20 cellular contexts compared by ENCODE assay signal in the genomic region with DNA sequence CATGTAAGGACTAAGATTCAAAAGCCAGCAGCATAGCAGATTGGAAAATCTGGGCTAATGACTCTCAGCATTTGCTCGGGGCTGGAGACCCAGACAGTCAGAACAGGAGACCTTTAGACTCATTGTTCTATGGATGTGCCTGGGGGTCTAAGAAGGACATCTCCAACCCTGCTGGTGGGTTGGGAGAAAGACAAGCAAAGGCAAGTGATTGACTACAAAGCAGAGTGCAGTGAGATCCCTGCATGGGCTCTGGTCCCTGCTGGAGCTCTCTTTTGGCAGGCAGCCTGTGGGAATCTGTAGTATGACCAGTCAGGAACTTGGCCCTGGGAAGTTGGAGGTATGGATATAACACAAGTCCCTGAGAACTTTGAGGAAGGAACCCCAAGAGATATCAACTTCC.
DNase-seq lines count a peak whose midpoint lies in the region; ATAC-seq and TF ChIP-seq lines count a peak whose summit lies in the region.
"Had no signal": no experiment of that assay in that cellular context is flagged by ENCODE, and none has a peak within 500 bp of the region (broad histone marks: within the 10 kb centered on the region; RNA-seq: fewer than 3 reads in every experiment).

No MANE protein-coding gene starts in this region.

- H3K4me1 Mint-ChIP-seq in Caco-2 (ENCODE audit: low read depth, unreplicated experiment) = peaks cover 51% of the 10 kb centered on the region
- H3K4me1 Mint-ChIP-seq: CD4-positive, CD25-positive, alpha-beta regulatory T cell had no signal

- H3K4me3 ChIP-seq in Caco-2 (ENCODE audit: low read depth, low read length) (no peak overlapping the region), H7 (ENCODE audit: insufficient read depth, low read depth, low read length) (no peak overlapping the region)
- H3K4me3 ChIP-seq: GM23248, MG63 had no signal

- POLR2A ChIA-PET in Caco-2 (lab: Charles Lee) = no interaction called here

- no peak for ATAC-seq in HG03571 (IDR thresholded peaks at IDR 0.05; ENCODE audit: unreplicated experiment)

- H3K27me3 ChIP-seq in Caco-2 (replicated peaks; ENCODE audit: control insufficient read depth, insufficient read depth, low read length) (no peaks in the 10 kb centered on the region), H7 (ENCODE audit: control insufficient read depth, insufficient read depth, low read length) (no peaks in the 10 kb centered on the region)
- H3K27me3 ChIP-seq: BE2C, MG63 had no signal

- BruUV-seq in Caco-2 (replicated peaks; lab: Mats Ljungman, UMichigan) = no TSS peak

- no peak for TF ChIP-seq CTCF in Caco-2 (IDR thresholded peaks at IDR 0.05; ENCODE audit: insufficient read depth in 1 of 2, low read depth in 1 of 2, low read length in 1 of 2, severe bottlenecking in 1 of 2, unreplicated experiment in 1 of 2)

- H3K36me3 ChIP-seq in Caco-2 (ENCODE audit: control insufficient read depth, insufficient read depth, low read length) (no peaks in the 10 kb centered on the region; the same call in 1 of the 2 replicates), H7 (replicated peaks; ENCODE audit: control insufficient read depth, insufficient read depth, low read length) (no peaks in the 10 kb centered on the region)
- H3K36me3 ChIP-seq: BE2C, MG63 had no signal

- CTCF ChIA-PET in Caco-2 (lab: Charles Lee) = no interaction called here

- intact Hi-C loops in Caco-2 (cut with micrococcal nuclease; ENCODE audit: unreplicated experiment) = loop anchor here (5.0 kb wide), 1 partner anchor 178 kb away; no protein-coding TSS in a partner anchor

- H3K27ac Mint-ChIP-seq in Caco-2 (ENCODE audit: unreplicated experiment) = peak overlapping the region; percentile 99

- no peaks in the 10 kb centered on the region for H3K9me3 ChIP-seq in Caco-2
- H3K9me3 ChIP-seq: BE2C, MG63 had no signal

- H3K4me3 Mint-ChIP-seq in Caco-2 (ENCODE audit: unreplicated experiment) = no peak overlapping the region
- H3K4me3 Mint-ChIP-seq: CD4-positive, CD25-positive, alpha-beta regulatory T cell had no signal

- DNase-seq in Caco-2 (no peak), H7 (peak; percentile 21), UCSD-AML1 (lab: John Stamatoyannopoulos, UW; ENCODE audit: unreplicated experiment) (peak; percentile 37), iPS-NIHi7 (ENCODE audit: extremely low spot score) (peak; percentile 30), foreskin melanocyte (no peak), NCI-H2171 (lab: John Stamatoyannopoulos, UW) (no peak)
- no peak for DNase-seq in activated naive CD4-positive, alpha-beta T cell (lab: John Stamatoyannopoulos, UW)
- DNase-seq: BE2C; CD4-positive, CD25-positive, alpha-beta regulatory T cell; COR-L47; GDM1; GM23248; MG63; NCI-H1092; NCI-H146; NCI-H2081; NCI-H82; SHP77 treated with DMSO at 0.1 percent for 48 hours; SK-N-SH had no signal

- peaks cover 34% of the 10 kb centered on the region for H3K4me1 ChIP-seq in Caco-2
- H3K4me1 ChIP-seq: BE2C had no signal

- peaks cover 45% of the 10 kb centered on the region for H3K9me3 Mint-ChIP-seq in Caco-2 (ENCODE audit: unreplicated experiment)

- no peaks in the 10 kb centered on the region for H3K27me3 Mint-ChIP-seq in Caco-2 (ENCODE audit: insufficient read depth, unreplicated experiment)
- H3K27me3 Mint-ChIP-seq: CD4-positive, CD25-positive, alpha-beta regulatory T cell had no signal

- H3K36me3 Mint-ChIP-seq in Caco-2 (ENCODE audit: insufficient read depth, unreplicated experiment) = peaks cover 28% of the 10 kb centered on the region
- H3K36me3 Mint-ChIP-seq: CD4-positive, CD25-positive, alpha-beta regulatory T cell had no signal

Comparison
In these comparisons a context has a peak if more than half of its experiments do, and no peak if none do; other contexts are left out.
1. DNase-seq: peak in H7 (single experiment), UCSD-AML1 (single experiment) and iPS-NIHi7 (single experiment); none in Caco-2 (0 of 2), activated naive CD4-positive, alpha-beta T cell (0 of 4), foreskin melanocyte (single experiment) and NCI-H2171 (single experiment).